Comparison of ENCODE assay signal across 8 cellular contexts in genomic region chr20:48657426-48658197, GRCh38.
DNase-seq lines count a peak whose midpoint lies in the region; ATAC-seq and FAIRE-seq lines count a peak whose summit lies in the region.

No MANE protein-coding gene starts in this region.

- FAIRE-seq in A204.1 (lab: Jason Lieb, UNC) = peak; percentile 14

- ATAC-seq in GM21447 (IDR thresholded peaks at IDR 0.05; ENCODE audit: unreplicated experiment) = no peak

- peak overlapping the region; percentile 99 for H3K27ac ChIP-seq in caudate nucleus (ENCODE audit: low read depth, low read length)

- DNase-seq in GM19238 (ENCODE audit: insufficient read length, low spot score) = peak; percentile 81
- peak; percentile 21 for DNase-seq in NCI-H226
- DNase-seq in activated CD4-positive, CD25-positive, alpha-beta regulatory T cell treated with anti-CD3 and anti-CD28 coated beads, Interleukin-2, amount 50 U/mL, for 72 hours = peak; percentile 56
- peak in 56 of 61 donors; percentile 5 to 89 (median 63) for DNase-seq in caudate nucleus (lab: John Stamatoyannopoulos, UW)
- peak; percentile 68 for DNase-seq in kidney tubule cell (ENCODE audit: low spot score)
- DNase-seq in stimulated activated CD4-positive, alpha-beta T cell treated with anti-CD3 and anti-CD28 coated beads, Interleukin-4, amount 100 ng/mL, for 24 hours = peak; percentile 72

Comparison
In these comparisons a context has a peak if more than half of its experiments do, and no peak if none do; other contexts are left out.
1. DNase-seq: peak in every context shown above with its lines; median percentile 81 in GM19238; 72 in stimulated activated CD4-positive, alpha-beta T cell treated with anti-CD3 and anti-CD28 coated beads, Interleukin-4, amount 100 ng/mL, for 24 hours; 68 in kidney tubule cell; 63 in caudate nucleus; 56 in activated CD4-positive, CD25-positive, alpha-beta regulatory T cell treated with anti-CD3 and anti-CD28 coated beads, Interleukin-2, amount 50 U/mL, for 72 hours; 21 in NCI-H226.